Comparison of ENCODE assay signal across 18 cellular contexts in genomic region chr6:155195903-155196302, GRCh38.
"Had no signal": no experiment of that assay in that cellular context is flagged by ENCODE, and none has a peak within 500 bp of the region (broad histone marks: within the 10 kb centered on the region; RNA-seq: fewer than 3 reads in every experiment).

No MANE protein-coding gene starts in this region.

- H3K4me2 ChIP-seq: neural progenitor cell had no signal

- H3K27ac ChIP-seq: cardiac muscle cell, left ventricle myocardium inferior, neural progenitor cell, transverse colon had no signal

- H2AFZ ChIP-seq: neural progenitor cell had no signal

- H3K36me3 ChIP-seq: cardiac muscle cell, left ventricle myocardium inferior, neural progenitor cell, transverse colon had no signal

- H3K4me1 ChIP-seq: left ventricle myocardium inferior, neural progenitor cell had no signal

- DNase-seq: activated CD4-positive, alpha-beta memory T cell treated with anti-CD3 and anti-CD28 coated beads, Interleukin-2, amount 10 ng/mL, durations not matched to agents 7 days and 5 days; activated CD4-positive, alpha-beta T cell treated with anti-CD3 and anti-CD28 coated beads for 1 hour; activated CD8-positive, alpha-beta memory T cell treated with anti-CD3 and anti-CD28 coated beads, Interleukin-2, amount 10 ng/mL, durations not matched to agents 7 days and 5 days; activated naive CD4-positive, alpha-beta T cell; activated naive CD8-positive, alpha-beta T cell treated with anti-CD3 and anti-CD28 coated beads for 36 hours; amniotic stem cell; dermis blood vessel endothelial cell; effector memory CD8-positive, alpha-beta T cell; foreskin fibroblast; hippocampal formation; left ventricle myocardium inferior; mammary epithelial cell; stimulated activated CD4-positive, alpha-beta T cell treated with anti-CD3 and anti-CD28 coated beads, Interleukin-2, amount 100 ng/mL, for 24 hours; stimulated activated naive CD4-positive, alpha-beta T cell treated with Interleukin-2 at 50 U/mL for 16 hours; transverse colon had no signal

- ATAC-seq: activated CD8-positive, alpha-beta memory T cell treated with anti-CD3 and anti-CD28 coated beads, Interleukin-2, amount 10 ng/mL, durations not matched to agents 7 days and 5 days; activated T-helper 17 cell treated with anti-CD3 and anti-CD28 coated beads, Interleukin-2, amount 50 U/mL, for 72 hours; effector memory CD8-positive, alpha-beta T cell had no signal

- H3K9ac ChIP-seq: neural progenitor cell had no signal

- H3K4me3 ChIP-seq: cardiac muscle cell, left ventricle myocardium inferior, neural progenitor cell, transverse colon had no signal

- H3K27me3 ChIP-seq: cardiac muscle cell, neural progenitor cell, transverse colon had no signal

- H3K9me3 ChIP-seq: left ventricle myocardium inferior, transverse colon had no signal
